Comparison of ENCODE assay signal across 1 cellular context in the genomic region with DNA sequence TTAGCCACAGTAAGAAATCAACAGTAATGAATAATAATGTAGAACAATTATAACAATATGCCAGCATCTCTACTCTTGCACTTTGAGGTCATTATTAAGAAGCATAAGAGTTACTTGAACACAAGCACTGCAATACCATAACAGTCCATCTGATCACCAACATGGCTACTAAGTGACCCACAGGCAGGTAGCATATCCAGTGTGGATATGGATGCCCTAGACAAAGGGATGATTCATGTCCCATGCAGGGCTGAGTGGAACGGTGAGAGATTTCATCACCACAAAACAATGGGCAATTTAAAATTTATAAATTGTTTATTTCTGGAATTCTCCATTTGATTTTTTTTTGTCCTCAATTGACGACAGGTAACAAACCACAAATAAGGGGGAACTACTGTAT.
TF ChIP-seq lines count a peak whose summit lies in the region.

No MANE protein-coding gene starts in this region.

TF ChIP-seq in IMR-90, 13 proteins besides CTCF, POLR2A, EP300 and RAD21:
- no peak for TF ChIP-seq RFX5 (IDR thresholded peaks at IDR 0.05; ENCODE audit: low read depth, low read length)
